In the genomic region with DNA sequence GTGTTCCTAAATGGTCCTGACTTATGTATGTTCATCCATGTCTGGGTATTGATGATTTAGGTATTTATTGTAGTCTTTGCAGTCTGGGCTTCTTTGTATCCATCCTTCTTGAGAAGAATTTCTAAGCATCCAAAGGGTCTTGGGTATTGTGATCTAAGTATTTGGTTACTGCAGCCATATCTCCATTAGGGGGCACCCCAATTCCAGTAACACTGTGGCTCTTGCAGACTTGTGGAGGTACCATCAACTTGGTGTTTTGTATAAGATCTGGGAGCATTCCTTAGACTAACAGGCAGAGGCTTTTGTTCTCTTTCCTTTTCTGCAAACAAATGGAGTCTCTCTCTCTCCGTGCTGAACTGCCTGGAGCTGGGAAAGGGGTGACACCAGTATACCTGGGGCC, we compare ENCODE assay signal across 10 cellular contexts.
DNase-seq lines count a peak whose midpoint lies in the region; ATAC-seq, FAIRE-seq and TF ChIP-seq lines count a peak whose summit lies in the region.
"Had no signal": no experiment of that assay in that cellular context is flagged by ENCODE, and none has a peak within 500 bp of the region (broad histone marks: within the 10 kb centered on the region; RNA-seq: fewer than 3 reads in every experiment).

No MANE protein-coding gene starts in this region.

- no peaks in the 10 kb centered on the region for H3K4me1 Mint-ChIP-seq in activated naive CD4-positive, alpha-beta T cell treated with anti-CD3 and anti-CD28 coated beads for 36 hours (ENCODE audit: low read depth)
- no peaks in the 10 kb centered on the region for H3K4me1 Mint-ChIP-seq in activated T-cell treated with anti-CD3 and anti-CD28 coated beads, Interleukin-2, amount 50 U/mL, for 4 hours (ENCODE audit: low read depth)

- no peak overlapping the region for H3K27ac ChIP-seq in GM12878 (ENCODE audit: control insufficient read depth, insufficient read depth)

- no peaks in the 10 kb centered on the region for H3K79me2 ChIP-seq in GM12878 (ENCODE audit: control insufficient read depth, insufficient read depth, low read length)

- no TSS peak for BruUV-seq in GM12878 (replicated peaks; lab: Mats Ljungman, UMichigan)

- H3K9me3 ChIP-seq in GM12878 (replicated peaks; ENCODE audit: control insufficient read depth, insufficient read depth, low read length), result no peaks in the 10 kb centered on the region; the same call in 2 of the 3 replicates

- peaks cover 11% of the 10 kb centered on the region for H3K9me3 Mint-ChIP-seq in activated naive CD4-positive, alpha-beta T cell treated with anti-CD3 and anti-CD28 coated beads for 36 hours
- H3K9me3 Mint-ChIP-seq in activated T-cell treated with anti-CD3 and anti-CD28 coated beads, Interleukin-2, amount 50 U/mL, for 4 hours, result peaks cover 4% of the 10 kb centered on the region

- peak; percentile 29 for DNase-seq in activated naive CD4-positive, alpha-beta T cell treated with anti-CD3 and anti-CD28 coated beads for 36 hours
- DNase-seq in activated naive CD4-positive, alpha-beta T cell (lab: John Stamatoyannopoulos, UW), result no peak
- DNase-seq in GM12878 (ENCODE audit: low read depth, low spot score) (peak; percentile 11), pons (ENCODE audit: low spot score) (peak; percentile 4), NCI-H2081 (lab: John Stamatoyannopoulos, UW) (no peak), NCI-H69 (lab: John Stamatoyannopoulos, UW) (no peak)
- no peak for DNase-seq in activated T-cell treated with anti-CD3 and anti-CD28 coated beads, Interleukin-2, amount 50 U/mL, for 4 hours
- DNase-seq: DMS79, left ventricle myocardium superior had no signal

- POLR2A ChIA-PET in GM12878 (lab: Charles Lee), result no interaction called here

- no peak overlapping the region for H3K4me2 ChIP-seq in GM12878 (ENCODE audit: control insufficient read depth, insufficient read depth)

- H3K27me3 ChIP-seq in GM12878 (replicated peaks in 1 of 2; ENCODE audit: control insufficient read depth in 2 of 2, insufficient read depth in 2 of 2, low read length in 1 of 2), result no peaks in the 10 kb centered on the region

- TF ChIP-seq CTCF in LNCAP (IDR thresholded peaks at IDR 0.05), result peak; percentile 39; the same call in 1 of the 2 replicates
- TF ChIP-seq CTCF in GM12878 (IDR thresholded peaks at IDR 0.05 in 2 of 3, conservative IDR thresholded peaks at IDR 0.05 in 1 of 3; ENCODE audit: control insufficient read depth in 2 of 3, extremely low read depth in 1 of 3, insufficient read depth in 1 of 3, low read depth in 3 of 3, low read length in 3 of 3), result peak; percentile 40 to 57 (median 42); a peak in 5 of 6 replicates

- in situ Hi-C loops in GM12878 (cut with MboI), result loop anchor here (25.0 kb wide), 2 partner anchors 1098 to 1223 kb away; no protein-coding TSS in a partner anchor

- 43% methylated on average over 1 of the region's 1 CpG for WGBS in GM12878 (ENCODE audit: insufficient coverage, insufficient replicate concordance, low lambda C conversion rate, missing lambda C conversion rate)

- intact Hi-C loops in activated naive CD4-positive, alpha-beta T cell treated with anti-CD3 and anti-CD28 coated beads for 36 hours (cut with micrococcal nuclease), result loop anchor here (2.0 kb wide), 2 partner anchors 566 to 1214 kb away; no protein-coding TSS in a partner anchor
- intact Hi-C loops in GM12878 (cut with micrococcal nuclease; ENCODE audit: unreplicated experiment), result loop anchor here (5.0 kb wide), 2 partner anchors 1108 to 1213 kb away; no protein-coding TSS in a partner anchor

- RAD21 ChIA-PET in GM12878 (lab: Charles Lee; ENCODE audit: unreplicated experiment), result no interaction called here

- H3K36me3 Mint-ChIP-seq in activated naive CD4-positive, alpha-beta T cell treated with anti-CD3 and anti-CD28 coated beads for 36 hours (ENCODE audit: low read depth), result peaks cover 2% of the 10 kb centered on the region
- H3K36me3 Mint-ChIP-seq in activated T-cell treated with anti-CD3 and anti-CD28 coated beads, Interleukin-2, amount 50 U/mL, for 4 hours (ENCODE audit: insufficient read depth), result no peaks in the 10 kb centered on the region

- TF ChIP-seq EP300 in GM12878 (IDR thresholded peaks at IDR 0.05; ENCODE audit: borderline replicate concordance in 1 of 2, control insufficient read depth in 1 of 2, low read depth in 2 of 2, low read length in 2 of 2), result no peak

- H3K4me3 ChIP-seq in GM12878, result no peak overlapping the region

- no peak overlapping the region for H3K4me3 Mint-ChIP-seq in activated naive CD4-positive, alpha-beta T cell treated with anti-CD3 and anti-CD28 coated beads for 36 hours
- H3K4me3 Mint-ChIP-seq in activated T-cell treated with anti-CD3 and anti-CD28 coated beads, Interleukin-2, amount 50 U/mL, for 4 hours, result no peak overlapping the region

- no peak overlapping the region for H3K9ac ChIP-seq in GM12878 (ENCODE audit: control insufficient read depth, insufficient read depth, low read length)

- TF ChIP-seq POLR2A in GM12878 (IDR thresholded peaks at IDR 0.05; ENCODE audit: low read depth, low read length), result no peak

- H3K27ac Mint-ChIP-seq in activated naive CD4-positive, alpha-beta T cell treated with anti-CD3 and anti-CD28 coated beads for 36 hours, result no peak overlapping the region

- H3K4me1 ChIP-seq in GM12878 (ENCODE audit: control insufficient read depth, insufficient read depth, low read length), result no peaks in the 10 kb centered on the region

- H3K36me3 ChIP-seq in GM12878 (ENCODE audit: control insufficient read depth in 2 of 2, insufficient read depth in 2 of 2, low read length in 1 of 2), result no peaks in the 10 kb centered on the region

- H2AFZ ChIP-seq in GM12878 (ENCODE audit: control insufficient read depth, low read depth, low read length), result no peak overlapping the region

- SMC1A ChIA-PET in GM12878 (lab: Charles Lee; ENCODE audit: uncharacterized antibody, unreplicated experiment), result interaction anchor here (0.6 to 1.9 kb wide), 3 partner anchors 9 to 1100 kb away, joined by 3 to 4 read pairs (median 3); no protein-coding TSS in a partner anchor

- FAIRE-seq in GM12878 (lab: Jason Lieb, UNC), result no peak

- peak; percentile 63 for TF ChIP-seq RAD21 in GM12878 (IDR thresholded peaks at IDR 0.05; ENCODE audit: insufficient read depth, low read depth, low read length)

- no peaks in the 10 kb centered on the region for H4K20me1 ChIP-seq in GM12878 (ENCODE audit: control insufficient read depth, insufficient read depth)

- H3K27me3 Mint-ChIP-seq in activated naive CD4-positive, alpha-beta T cell treated with anti-CD3 and anti-CD28 coated beads for 36 hours (ENCODE audit: low read depth), result no peaks in the 10 kb centered on the region
- H3K27me3 Mint-ChIP-seq in activated T-cell treated with anti-CD3 and anti-CD28 coated beads, Interleukin-2, amount 50 U/mL, for 4 hours (ENCODE audit: low read depth), result no peaks in the 10 kb centered on the region

- CTCF ChIA-PET in activated naive CD4-positive, alpha-beta T cell treated with anti-CD3 and anti-CD28 coated beads for 36 hours (lab: Charles Lee), result no interaction called here
- CTCF ChIA-PET in GM12878 (lab: Yijun Ruan, JAX), result interaction anchor here (0.7 to 1.1 kb wide), 3 partner anchors 17 to 204 kb away, joined by 3 read pairs; no protein-coding TSS in a partner anchor

- ATAC-seq in GM12878, result peak; percentile 83
- no peak for ATAC-seq in activated T-cell treated with anti-CD3 and anti-CD28 coated beads, Interleukin-2, amount 50 U/mL, for 4 hours
- ATAC-seq: left ventricle myocardium superior had no signal

TF ChIP-seq in GM12878, 131 proteins besides CTCF, POLR2A, EP300 and RAD21:
- no peak for TF ChIP-seq SIN3A (IDR thresholded peaks at IDR 0.05; ENCODE audit: low read depth, low read length)
- peak; percentile 43; the same call in 1 of the 2 replicates for TF ChIP-seq SMC3 (IDR thresholded peaks at IDR 0.05; ENCODE audit: borderline replicate concordance, low read length)
- no peak for TF ChIP-seq ZNF207 (IDR thresholded peaks at IDR 0.05; ENCODE audit: borderline replicate concordance)
- no peak for TF ChIP-seq RELA (IDR thresholded peaks at IDR 0.05; ENCODE audit: borderline replicate concordance, partially characterized antibody)
- no peak for TF ChIP-seq E2F4 (IDR thresholded peaks at IDR 0.05; ENCODE audit: low read depth, low read length)
- TF ChIP-seq SKIL (IDR thresholded peaks at IDR 0.05; ENCODE audit: low read depth, poor library complexity, severe bottlenecking), result no peak
- TF ChIP-seq, protein P1, sequence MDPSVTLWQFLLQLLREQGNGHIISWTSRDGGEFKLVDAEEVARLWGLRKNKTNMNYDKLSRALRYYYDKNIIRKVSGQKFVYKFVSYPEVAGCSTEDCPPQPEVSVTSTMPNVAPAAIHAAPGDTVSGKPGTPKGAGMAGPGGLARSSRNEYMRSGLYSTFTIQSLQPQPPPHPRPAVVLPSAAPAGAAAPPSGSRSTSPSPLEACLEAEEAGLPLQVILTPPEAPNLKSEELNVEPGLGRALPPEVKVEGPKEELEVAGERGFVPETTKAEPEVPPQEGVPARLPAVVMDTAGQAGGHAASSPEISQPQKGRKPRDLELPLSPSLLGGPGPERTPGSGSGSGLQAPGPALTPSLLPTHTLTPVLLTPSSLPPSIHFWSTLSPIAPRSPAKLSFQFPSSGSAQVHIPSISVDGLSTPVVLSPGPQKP (IDR thresholded peaks at IDR 0.05; ENCODE audit: low read depth, low read length), result no peak
- TF ChIP-seq CREB1 (IDR thresholded peaks at IDR 0.05; ENCODE audit: low read depth), result no peak

Comparison
In these comparisons a context has a peak if more than half of its experiments do, and no peak if none do; other contexts are left out.
1. DNase-seq: peak in activated naive CD4-positive, alpha-beta T cell treated with anti-CD3 and anti-CD28 coated beads for 36 hours (single experiment), GM12878 (single experiment) and pons (single experiment); none in activated naive CD4-positive, alpha-beta T cell (0 of 4), NCI-H2081 (0 of 2), activated T-cell treated with anti-CD3 and anti-CD28 coated beads, Interleukin-2, amount 50 U/mL, for 4 hours (single experiment) and NCI-H69 (single experiment).